ENCODE assay signal across 21 cellular contexts in the genomic region with DNA sequence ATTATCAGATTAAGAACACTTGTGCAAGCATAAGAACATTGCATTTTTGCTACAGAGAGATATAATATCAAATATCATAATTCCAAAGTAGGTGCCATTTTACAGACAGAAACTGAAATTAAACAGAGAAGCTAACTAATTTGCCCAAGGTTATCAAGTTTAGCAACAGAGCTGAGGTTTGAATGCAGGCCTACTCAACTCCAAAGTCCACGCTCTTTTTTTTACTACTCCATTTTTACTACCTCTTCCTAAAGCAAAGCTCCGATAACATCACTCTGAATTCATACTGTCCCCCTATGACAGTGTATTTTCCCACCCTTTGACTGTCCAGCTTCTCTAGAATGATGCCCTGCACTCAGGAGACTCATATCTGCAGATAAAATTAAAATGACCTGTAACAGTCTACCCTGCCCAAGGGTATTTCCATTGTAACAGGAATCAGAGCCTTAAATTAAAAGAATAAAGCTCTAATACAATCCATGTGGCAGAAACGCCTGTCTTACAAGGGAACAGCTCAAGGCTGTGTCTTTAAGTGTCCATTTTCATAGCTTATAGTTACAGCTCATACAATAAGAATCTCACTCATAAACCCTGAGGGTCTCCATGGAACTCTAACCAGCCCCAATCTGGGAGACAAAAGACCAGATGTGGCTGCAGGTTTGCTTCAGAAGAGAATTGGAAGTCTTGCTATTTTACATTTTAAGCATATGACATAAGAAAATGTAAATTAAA. TPM values are rescaled to one million over a fixed set of nuclear protein-coding genes. Genes with fewer than 3 reads are reported as not detected.
DNase-seq lines count a peak whose midpoint lies in the region; ATAC-seq, FAIRE-seq and TF ChIP-seq lines count a peak whose summit lies in the region.
"Had no signal": no experiment of that assay in that cellular context is flagged by ENCODE, and none has a peak within 500 bp of the region (broad histone marks: within the 10 kb centered on the region; RNA-seq: fewer than 3 reads in every experiment).

No MANE protein-coding gene starts in this region.

- H3K9me3 Mint-ChIP-seq in progenitor cell of endocrine pancreas (ENCODE audit: low read depth): no peaks in the 10 kb centered on the region
- H3K9me3 Mint-ChIP-seq: GM23338, T-cell had no signal

- no peak overlapping the region for H2AFZ ChIP-seq in hepatocyte
- H2AFZ ChIP-seq: GM23338 had no signal

- H3K27ac Mint-ChIP-seq in progenitor cell of endocrine pancreas: peak overlapping the region; percentile 4
- H3K27ac Mint-ChIP-seq: GM23338, T-cell had no signal

- H3K4me1 ChIP-seq in hepatocyte (ENCODE audit: insufficient read depth): peaks cover 32% of the 10 kb centered on the region

- no peaks in the 10 kb centered on the region for H3K4me1 Mint-ChIP-seq in progenitor cell of endocrine pancreas (ENCODE audit: low read depth)
- H3K4me1 Mint-ChIP-seq: T-cell had no signal

- no peaks in the 10 kb centered on the region for H3K27me3 ChIP-seq in hepatocyte
- no peaks in the 10 kb centered on the region for H3K27me3 ChIP-seq in WERI-Rb-1 (ENCODE audit: insufficient read depth, low read depth, severe bottlenecking)

- no peaks in the 10 kb centered on the region for H3K9me2 ChIP-seq in hepatocyte (replicated peaks; ENCODE audit: insufficient read depth)

- H3K4me2 ChIP-seq in hepatocyte: peak overlapping the region; percentile 11
- H3K4me2 ChIP-seq: GM23338 had no signal

- no peaks in the 10 kb centered on the region for H3K79me2 ChIP-seq in hepatocyte

- H4K20me1 ChIP-seq in hepatocyte (ENCODE audit: insufficient read depth, poor library complexity, severe bottlenecking): no peaks in the 10 kb centered on the region

- H3K27ac ChIP-seq in hepatocyte (peak overlapping the region; percentile 34), WERI-Rb-1 (no peak overlapping the region)

- H3K36me3 ChIP-seq in hepatocyte (replicated peaks; ENCODE audit: insufficient read depth, low read depth) (no peaks in the 10 kb centered on the region), WERI-Rb-1 (peaks cover 35% of the 10 kb centered on the region)

- TF ChIP-seq CTCF in hepatocyte (IDR thresholded peaks at IDR 0.05; ENCODE audit: poor library complexity): no peak
- no peak for TF ChIP-seq CTCF in progenitor cell of endocrine pancreas (IDR thresholded peaks at IDR 0.05; ENCODE audit: unreplicated experiment)
- no peak for TF ChIP-seq CTCF in WERI-Rb-1 (IDR thresholded peaks at IDR 0.05; ENCODE audit: low read depth, low read length)

- no peak overlapping the region for H3K4me3 ChIP-seq in hepatocyte
- no peak overlapping the region for H3K4me3 ChIP-seq in WERI-Rb-1 (ENCODE audit: low read depth, low read length)
- H3K4me3 ChIP-seq: GM23338 had no signal

- peaks cover 12% of the 10 kb centered on the region for H3K36me3 Mint-ChIP-seq in progenitor cell of endocrine pancreas (ENCODE audit: insufficient read depth)

- 55% methylated on average over 3 of the region's 3 CpGs for WGBS in hepatocyte (ENCODE audit: low lambda C conversion rate, missing lambda C conversion rate)

- ATAC-seq in GM21360 (IDR thresholded peaks at IDR 0.05; ENCODE audit: unreplicated experiment): no peak
- ATAC-seq: GM23338, T-cell had no signal

- no peaks in the 10 kb centered on the region for H3K27me3 Mint-ChIP-seq in progenitor cell of endocrine pancreas
- H3K27me3 Mint-ChIP-seq: T-cell had no signal

- no peaks in the 10 kb centered on the region for H3K9me3 ChIP-seq in hepatocyte (ENCODE audit: low read depth)
- H3K9me3 ChIP-seq in WERI-Rb-1 (ENCODE audit: severe bottlenecking): no peaks in the 10 kb centered on the region

- no peak overlapping the region for H3K4me3 Mint-ChIP-seq in progenitor cell of endocrine pancreas (ENCODE audit: low read depth)
- H3K4me3 Mint-ChIP-seq: GM23338, T-cell had no signal

- FAIRE-seq in G401.6 (lab: Jason Lieb, UNC) (peak; percentile 95), HTR-8/SVneo (lab: Jason Lieb, UNC) (peak; percentile 65)
- FAIRE-seq: D721Med, RCC 7860 had no signal

- DNase-seq in HTR-8/SVneo (ENCODE audit: insufficient read length, low spot score) (peak; percentile 55), hepatocyte (ENCODE audit: low spot score) (no peak), progenitor cell of endocrine pancreas (ENCODE audit: low spot score, unreplicated experiment) (no peak), WERI-Rb-1 (no peak), HCEC 1CT (no peak), NCI-H226 (no peak)
- DNase-seq: C1 segment of cervical spinal cord, DMS79 treated with DMSO at 0.1 percent for 48 hours, GDM1, IMR-90, NCI-H1417 treated with DMSO at 0.1 percent for 48 hours, NCI-H187 treated with DMSO at 0.1 percent for 48 hours, NCI-H446, NCI-H526 treated with DMSO at 0.1 percent for 48 hours, Right ventricle myocardium superior, T-cell had no signal

RNA-seq across cellular contexts. Expression of a gene that starts 36.8 kb away (rescaled TPM):
- 42.0 and 52.4 TPM in 2 replicates for total RNA-seq in hepatocyte
- 22.6 and 38.7 TPM in 2 replicates for polyA plus RNA-seq in hepatocyte
- total RNA-seq in progenitor cell of endocrine pancreas: 45.2 and 47.3 TPM in 2 replicates

RNA-seq across cellular contexts. Expression of a gene that starts 44.4 kb away (rescaled TPM):
- 2.3 and 2.6 TPM in 2 replicates for total RNA-seq in hepatocyte
- 0.64 and 2.2 TPM in 2 replicates for polyA plus RNA-seq in hepatocyte
- total RNA-seq in progenitor cell of endocrine pancreas: 2.8 and 3.0 TPM in 2 replicates

RNA-seq across cellular contexts. Expression of a gene that starts 44.7 kb away (rescaled TPM):
- total RNA-seq in hepatocyte (21.1 and 24.6 TPM in 2 replicates), progenitor cell of endocrine pancreas (25.7 and 28.4 TPM in 2 replicates)
- 19.9 and 21.8 TPM in 2 replicates for polyA plus RNA-seq in hepatocyte
